Comparison of ENCODE assay signal across 20 cellular contexts in genomic region chr15:49964071-49964470, GRCh38.
"Had no signal": no experiment of that assay in that cellular context is flagged by ENCODE, and none has a peak within 500 bp of the region (broad histone marks: within the 10 kb centered on the region; RNA-seq: fewer than 3 reads in every experiment).

No MANE protein-coding gene starts in this region.

- DNase-seq: cerebellar nuclear complex; effector memory CD8-positive, alpha-beta T cell; esophagus squamous epithelium; foreskin melanocyte; head of caudate nucleus; hippocampal formation; islet precursor cell; left cardiac atrium; left ventricle myocardium superior; mesendoderm; naive B cell; nucleus accumbens; ovary; right lobe of liver; stimulated activated CD4-positive, alpha-beta T cell treated with anti-CD3 and anti-CD28 coated beads, Interleukin-4, amount 100 ng/mL, for 24 hours; stimulated activated naive CD8-positive, alpha-beta T cell treated with anti-CD3 and anti-CD28 coated beads, Interleukin-15, amount 100 ng/mL, for 72 hours; testis; transverse colon had no signal

- H3K36me3 ChIP-seq: esophagus squamous epithelium, ovary, right lobe of liver, transverse colon had no signal

- H3K9me3 ChIP-seq: right lobe of liver, testis had no signal

- H3K27me3 ChIP-seq: esophagus squamous epithelium, ovary, right lobe of liver, testis, transverse colon had no signal

- H3K4me1 ChIP-seq: esophagus squamous epithelium, right lobe of liver, testis, transverse colon had no signal

- H3K27ac ChIP-seq: epithelial cell of prostate, esophagus squamous epithelium, ovary, right lobe of liver, testis, transverse colon had no signal

- H3K4me3 ChIP-seq: esophagus squamous epithelium, lung, ovary, right lobe of liver, testis, transverse colon had no signal
